ENCODE assay signal across 8 cellular contexts in genomic region chr13:106535552-106536243, GRCh38. TPM values are rescaled to one million over a fixed set of nuclear protein-coding genes. Genes with fewer than 3 reads are reported as not detected.
DNase-seq lines count a peak whose midpoint lies in the region; ATAC-seq, FAIRE-seq and TF ChIP-seq lines count a peak whose summit lies in the region.

Gene EFNB2, minus strand, starts transcription at chr13:106535662. Its CDS starts 698 bp downstream, at chr13:106534964.

- H3K27me3 ChIP-seq in right atrium auricular region (no peaks in the 10 kb centered on the region), uterus (no peaks in the 10 kb centered on the region)

- H3K9me3 ChIP-seq in right atrium auricular region (no peaks in the 10 kb centered on the region), uterus (no peaks in the 10 kb centered on the region)

- TF ChIP-seq POLR2A in GM12892 (IDR thresholded peaks at IDR 0.05; ENCODE audit: low read depth, low read length) (no peak; the same call in 1 of the 2 replicates), uterus (IDR thresholded peaks at IDR 0.05) (peak; percentile 86 to 92)

- intact Hi-C loops in uterus (cut with DNase I; ENCODE audit: low total_unique reads) = no loop called here

- H3K4me3 ChIP-seq in right atrium auricular region (peak within 1 kb of the TSS; percentile 56 to 72), uterus (peak within 1 kb of the TSS; percentile 43 to 58)

- H3K4me1 ChIP-seq in right atrium auricular region (peaks cover 0 to 32% of the 10 kb centered on the region in 2 donors), uterus (peaks cover 0 to 8% of the 10 kb centered on the region in 2 donors)

- H3K27ac ChIP-seq in right atrium auricular region (peak within 1 kb of the TSS; percentile 60 to 83), uterus (peak within 1 kb of the TSS; percentile 66 to 88)

- FAIRE-seq in GM12892 (lab: Jason Lieb, UNC) = peak; percentile 91

- ATAC-seq in HG02678 (IDR thresholded peaks at IDR 0.05; ENCODE audit: unreplicated experiment) = peak; percentile 95

- peak; percentile 93 for DNase-seq in GM12892 (ENCODE audit: insufficient read length)
- DNase-seq in NCI-H128 (lab: John Stamatoyannopoulos, UW; ENCODE audit: unreplicated experiment) = peak; percentile 92
- peak; percentile 70 to 94 (median 80) for DNase-seq in T-helper 2 cell
- DNase-seq in anterior cingulate cortex (lab: John Stamatoyannopoulos, UW) = peak in 56 of 58 donors; percentile 55 to 94 (median 86)
- peak; percentile 79 for DNase-seq in right atrium auricular region (ENCODE audit: low spot score)
- peak; percentile 68 for DNase-seq in pulmonary artery endothelial cell (ENCODE audit: low read depth, low spot score)
- DNase-seq in uterus = peak; percentile 78 to 90

- H3K36me3 ChIP-seq in right atrium auricular region (no peaks in the 10 kb centered on the region), uterus (no peaks in the 10 kb centered on the region)

- TF ChIP-seq CTCF in right atrium auricular region (IDR thresholded peaks at IDR 0.05) (no peak), uterus (IDR thresholded peaks at IDR 0.05) (peak in 2 of 4 experiments; percentile 10 to 31)

RNA-seq across cellular contexts. Expression of gene EFNB2, which starts in this region (rescaled TPM):
- polyA plus RNA-seq in GM12892 (2012; ENCODE audit: missing spikeins) = 0.23 TPM
- total RNA-seq in right atrium auricular region = 10 to 100 TPM; 15.5 to 17.4 TPM
- total RNA-seq in pulmonary artery endothelial cell = 31.4 and 77.6 TPM in 2 replicates
- 10 to 100 TPM in 3 of 4 donors, 1 to 10 TPM in 1; 8.8 to 65.3 (median 22.7) TPM for total RNA-seq in uterus

Comparison
In these comparisons a context has a peak if more than half of its experiments do, and no peak if none do; other contexts are left out.
1. Peak in every context shown above with its lines: DNase-seq, ATAC-seq, H3K4me3 ChIP-seq and H3K27ac ChIP-seq.